8 cellular contexts compared by ENCODE assay signal in genomic region chr20:3045816-3046676, GRCh38. TPM values are rescaled to one million over a fixed set of nuclear protein-coding genes. Genes with fewer than 3 reads are reported as not detected.
DNase-seq lines count a peak whose midpoint lies in the region; ATAC-seq and TF ChIP-seq lines count a peak whose summit lies in the region.

Gene MRPS26 (plus strand): TSS chr20:3046052. CDS start chr20:3046069, 17 bp downstream.

- H3K27me3 Mint-ChIP-seq in effector memory CD8-positive, alpha-beta T cell = no peaks in the 10 kb centered on the region

- peak within 1 kb of the TSS; percentile 79 to 95 for H3K4me3 ChIP-seq in mesenchymal stem cell (ENCODE audit: insufficient read depth in 1 of 2, low read depth in 1 of 2, low read length in 2 of 2)

- H3K9me3 ChIP-seq in mesenchymal stem cell (ENCODE audit: control insufficient read depth, low read length) = no peaks in the 10 kb centered on the region

- H3K27ac ChIP-seq in mesenchymal stem cell (ENCODE audit: low read length, poor library complexity, severe bottlenecking) = peak within 1 kb of the TSS; percentile 54

- DNase-seq in C1 segment of cervical spinal cord (lab: John Stamatoyannopoulos, UW) = peak; percentile 58 to 94 (median 84)
- DNase-seq in NCI-H82 (lab: John Stamatoyannopoulos, UW) = peak; percentile 93
- peak; percentile 93 for DNase-seq in activated CD8-positive, alpha-beta memory T cell treated with anti-CD3 and anti-CD28 coated beads for 24 hours
- DNase-seq in effector memory CD8-positive, alpha-beta T cell = peak; percentile 62 to 70 (median 68)
- DNase-seq in mesenchymal stem cell = peak; percentile 90
- DNase-seq in stimulated activated CD8-positive, alpha-beta memory T cell treated with anti-CD3 and anti-CD28 coated beads, Interleukin-12 subunit alpha, Interleukin-12 subunit beta, amount 100 ng/mL, for 24 hours (ENCODE audit: extremely low read depth) = peak; percentile 67

- H3K4ac ChIP-seq in mesenchymal stem cell (ENCODE audit: low read depth in 1 of 2, low read length in 2 of 2) = peak within 1 kb of the TSS; percentile 56 to 57

- TF ChIP-seq POLR2A in GM19193 (IDR thresholded peaks at IDR 0.05; ENCODE audit: extremely low read depth, insufficient read depth, insufficient read length) = peak; percentile 82

- H3K79me1 ChIP-seq in mesenchymal stem cell (replicated peaks; ENCODE audit: low read length, poor library complexity, severe bottlenecking) = peaks cover 11% of the 10 kb centered on the region

- ATAC-seq in HG03439 (IDR thresholded peaks at IDR 0.05; ENCODE audit: unreplicated experiment) = peak; percentile 89
- peak; percentile 88 for ATAC-seq in effector memory CD8-positive, alpha-beta T cell (replicated peaks)

- H2AFZ ChIP-seq in mesenchymal stem cell (ENCODE audit: low read depth, low read length) = peak within 1 kb of the TSS; percentile 83

- no peak within 1 kb of the TSS for H2BK120ac ChIP-seq in mesenchymal stem cell (ENCODE audit: low read depth, low read length)

- no peaks in the 10 kb centered on the region for H3K9me3 Mint-ChIP-seq in effector memory CD8-positive, alpha-beta T cell

- H3K4me1 Mint-ChIP-seq in effector memory CD8-positive, alpha-beta T cell (ENCODE audit: low read depth in 2 of 2) = peaks cover 12 to 18% of the 10 kb centered on the region in 2 donors

- H3K18ac ChIP-seq in mesenchymal stem cell (ENCODE audit: low read depth in 1 of 2, low read length in 2 of 2) = peak within 1 kb of the TSS; percentile 88 to 94

- peak within 1 kb of the TSS; percentile 69 for H2AK5ac ChIP-seq in mesenchymal stem cell (ENCODE audit: low read length, severe bottlenecking)

- H3K23ac ChIP-seq in mesenchymal stem cell (ENCODE audit: low read length in 2 of 2) = peak within 1 kb of the TSS in 1 of 2 experiments; percentile 51

- H3K14ac ChIP-seq in mesenchymal stem cell (ENCODE audit: low read length in 2 of 2) = peak within 1 kb of the TSS in 1 of 2 experiments; percentile 93

- H2BK12ac ChIP-seq in mesenchymal stem cell (ENCODE audit: low read length in 2 of 2) = peak within 1 kb of the TSS in 1 of 2 experiments; percentile 12

- H3K9ac ChIP-seq in mesenchymal stem cell (ENCODE audit: low read length) = peak within 1 kb of the TSS; percentile 91

- peaks cover 20% of the 10 kb centered on the region for H3K36me3 Mint-ChIP-seq in effector memory CD8-positive, alpha-beta T cell (ENCODE audit: insufficient read depth)

- H3K4me1 ChIP-seq in mesenchymal stem cell (ENCODE audit: control insufficient read depth, insufficient read depth, low read depth, low read length) = peaks cover 27% of the 10 kb centered on the region

- peaks cover 36 to 45% of the 10 kb centered on the region in 2 experiments for H3K36me3 ChIP-seq in mesenchymal stem cell (ENCODE audit: control insufficient read depth in 1 of 2, insufficient read depth in 2 of 2, low read depth in 1 of 2, low read length in 2 of 2)

- no peaks in the 10 kb centered on the region for H3K27me3 ChIP-seq in mesenchymal stem cell (ENCODE audit: control insufficient read depth in 1 of 2, insufficient read depth in 1 of 2, low read length in 2 of 2)

- H4K91ac ChIP-seq in mesenchymal stem cell (ENCODE audit: low read length) = peak within 1 kb of the TSS; percentile 88

- peak within 1 kb of the TSS; percentile 70 to 80 for H3K27ac Mint-ChIP-seq in effector memory CD8-positive, alpha-beta T cell

- H3K4me2 ChIP-seq in mesenchymal stem cell (ENCODE audit: low read length, poor library complexity, severe bottlenecking) = peak within 1 kb of the TSS; percentile 94

- H2BK15ac ChIP-seq in mesenchymal stem cell (ENCODE audit: low read depth, poor library complexity, severe bottlenecking) = peak within 1 kb of the TSS; percentile 98

- under 1% methylated on average over 81 of the region's 104 CpGs for WGBS in mesenchymal stem cell

- H3K4me3 Mint-ChIP-seq in effector memory CD8-positive, alpha-beta T cell = peak within 1 kb of the TSS; percentile 80 to 88

- peak within 1 kb of the TSS; percentile 92 for H4K8ac ChIP-seq in mesenchymal stem cell (ENCODE audit: low read length)

- peak within 1 kb of the TSS; percentile 68 for H2BK5ac ChIP-seq in mesenchymal stem cell (ENCODE audit: low read depth, low read length, poor library complexity, severe bottlenecking)

RNA-seq across cellular contexts. Expression of gene MRPS26, which starts in this region (rescaled TPM):
- polyA plus RNA-seq in mesenchymal stem cell (2013, experiment 1 of 2) = 22.3 TPM
- 24.4 TPM for polyA plus RNA-seq in mesenchymal stem cell (2013, experiment 2 of 2)

Comparison
In these comparisons a context has a peak if more than half of its experiments do, and no peak if none do; other contexts are left out.
1. Peak in every context shown above with its lines: DNase-seq, ATAC-seq, H3K4me3 ChIP-seq and H3K27ac ChIP-seq.